37 cellular contexts compared by ENCODE assay signal in genomic region chr10:7133958-7134357, GRCh38.
"Had no signal": no experiment of that assay in that cellular context is flagged by ENCODE, and none has a peak within 500 bp of the region (broad histone marks: within the 10 kb centered on the region; RNA-seq: fewer than 3 reads in every experiment).

No MANE protein-coding gene starts in this region.

- H3K9me3 Mint-ChIP-seq: activated CD4-positive, alpha-beta memory T cell treated with anti-CD3 and anti-CD28 coated beads, Interleukin-2, amount 10 ng/mL, durations not matched to agents 7 days and 5 days; activated naive CD4-positive, alpha-beta T cell treated with anti-CD3 and anti-CD28 coated beads, Interleukin-2, amount 50 U/mL, for 24 hours; activated T-cell treated with anti-CD3 and anti-CD28 coated beads, Interleukin-2, amount 50 U/mL, for 4 hours; central memory CD8-positive, alpha-beta T cell had no signal

- H3K27me3 ChIP-seq: ascending aorta, cardiac muscle cell had no signal

- H3K27ac ChIP-seq: ascending aorta, cardiac muscle cell, WERI-Rb-1 had no signal

- H3K4me3 ChIP-seq: ascending aorta, cardiac muscle cell had no signal

- DNase-seq: activated CD4-positive, alpha-beta memory T cell treated with anti-CD3 and anti-CD28 coated beads, Interleukin-2, amount 10 ng/mL, durations not matched to agents 7 days and 5 days; activated CD4-positive, alpha-beta T cell treated with anti-CD3 and anti-CD28 coated beads for 1 hour; activated CD4-positive, alpha-beta T cell treated with anti-CD3 and anti-CD28 coated beads for 36 hours; activated CD4-positive, alpha-beta T cell treated with anti-CD3 and anti-CD28 coated beads for 48 hours; activated CD4-positive, alpha-beta T cell treated with anti-CD3 and anti-CD28 coated beads, Interleukin-2, amount 10 ng/mL, durations not matched to agents 7 days and 5 days; activated CD4-positive, alpha-beta T cell treated with anti-CD3 and anti-CD28 coated beads, Interleukin-2, amount 50 U/mL, for 48 hours; activated CD4-positive, CD25-positive, alpha-beta regulatory T cell; activated CD8-positive, alpha-beta memory T cell treated with anti-CD3 and anti-CD28 coated beads for 24 hours; activated CD8-positive, alpha-beta memory T cell treated with anti-CD3 and anti-CD28 coated beads, Interleukin-2, amount 10 ng/mL, durations not matched to agents 7 days and 5 days; activated CD8-positive, alpha-beta memory T cell treated with anti-CD3 and anti-CD28 coated beads, Interleukin-2, amount 50 U/mL, for 48 hours; activated CD8-positive, alpha-beta T cell treated with anti-CD3 and anti-CD28 coated beads, Interleukin-2, amount 10 ng/mL, durations not matched to agents 7 days and 5 days; activated effector memory CD4-positive, alpha-beta T cell treated with Interleukin-2 at 50 U/mL for 16 hours; activated gamma-delta T cell; activated naive CD4-positive, alpha-beta T cell treated with anti-CD3 and anti-CD28 coated beads, Interleukin-2, amount 10 ng/mL, durations not matched to agents 7 days and 5 days; activated naive CD4-positive, alpha-beta T cell treated with Interleukin-2 at 50 U/mL for 16 hours; activated naive CD8-positive, alpha-beta T cell treated with anti-CD3 and anti-CD28 coated beads, Interleukin-2, amount 10 ng/mL, durations not matched to agents 7 days and 5 days; activated naive CD8-positive, alpha-beta T cell treated with anti-CD3 and anti-CD28 coated beads, Interleukin-2, amount 50 U/mL, for 24 hours; activated T-cell treated with anti-CD3 and anti-CD28 coated beads, Interleukin-2, amount 50 U/mL, for 4 hours; amygdala; anterior cingulate cortex; cerebellar nuclear complex; T-helper 1 cell; T-helper 2 cell; T-helper 9 cell; WERI-Rb-1 had no signal

- H3K4me1 ChIP-seq: ascending aorta had no signal

- FAIRE-seq: bronchial epithelial cell had no signal

- H3K27ac Mint-ChIP-seq: activated CD4-positive, alpha-beta memory T cell treated with anti-CD3 and anti-CD28 coated beads, Interleukin-2, amount 10 ng/mL, durations not matched to agents 7 days and 5 days; activated CD4-positive, alpha-beta T cell treated with anti-CD3 and anti-CD28 coated beads for 36 hours; activated CD4-positive, alpha-beta T cell treated with anti-CD3 and anti-CD28 coated beads, Interleukin-2, amount 10 ng/mL, durations not matched to agents 7 days and 5 days; activated CD8-positive, alpha-beta memory T cell treated with anti-CD3 and anti-CD28 coated beads, Interleukin-2, amount 10 ng/mL, durations not matched to agents 7 days and 5 days; activated CD8-positive, alpha-beta T cell treated with anti-CD3 and anti-CD28 coated beads, Interleukin-2, amount 10 ng/mL, durations not matched to agents 7 days and 5 days; activated naive CD4-positive, alpha-beta T cell treated with anti-CD3 and anti-CD28 coated beads, Interleukin-2, amount 10 ng/mL, durations not matched to agents 7 days and 5 days; activated naive CD8-positive, alpha-beta T cell; activated naive CD8-positive, alpha-beta T cell treated with anti-CD3 and anti-CD28 coated beads, Interleukin-2, amount 10 ng/mL, durations not matched to agents 7 days and 5 days; activated naive CD8-positive, alpha-beta T cell treated with anti-CD3 and anti-CD28 coated beads, Interleukin-2, amount 50 U/mL, for 24 hours; activated T-helper 2 cell treated with anti-CD3 and anti-CD28 coated beads, Interferon-gamma antibody, Interleukin-2, Interleukin-4, amounts not matched to agents 10 μg/mL and 5 μg/mL and 100 μg/mL, durations not matched to agents 14 hours and 24 hours and 36 hours; brain; T-helper 1 cell treated with Interleukin-12 subunit alpha and Interleukin-12 subunit beta and Interleukin-4 antibody, amounts not matched to agents 30 μg/mL and 1 μg/mL, for 36 hours; T-helper 2 cell treated with Interferon-gamma antibody and Interleukin-4, amounts not matched to agents 5 μg/mL and 100 μg/mL, for 36 hours; WTC11 had no signal

- ATAC-seq: activated CD4-positive, alpha-beta T cell treated with anti-CD3 and anti-CD28 coated beads for 36 hours; activated CD4-positive, CD25-positive, alpha-beta regulatory T cell treated with anti-CD3 and anti-CD28 coated beads, Interleukin-2, amount 50 U/mL, for 24 hours; activated CD8-positive, alpha-beta memory T cell treated with anti-CD3 and anti-CD28 coated beads, Interleukin-2, amount 10 ng/mL, durations not matched to agents 7 days and 5 days; activated CD8-positive, alpha-beta T cell treated with anti-CD3 and anti-CD28 coated beads, Interleukin-2, amount 10 ng/mL, durations not matched to agents 7 days and 5 days; activated naive CD8-positive, alpha-beta T cell treated with anti-CD3 and anti-CD28 coated beads, Interleukin-2, amount 50 U/mL, for 24 hours; activated T-cell treated with anti-CD3 and anti-CD28 coated beads, Interleukin-2, amount 50 U/mL, for 4 hours; WTC11 had no signal

- H3K4me3 Mint-ChIP-seq: activated CD4-positive, alpha-beta memory T cell treated with anti-CD3 and anti-CD28 coated beads, Interleukin-2, amount 10 ng/mL, durations not matched to agents 7 days and 5 days; activated CD4-positive, alpha-beta T cell treated with anti-CD3 and anti-CD28 coated beads for 36 hours; activated CD4-positive, alpha-beta T cell treated with anti-CD3 and anti-CD28 coated beads, Interleukin-2, amount 10 ng/mL, durations not matched to agents 7 days and 5 days; activated CD8-positive, alpha-beta memory T cell treated with anti-CD3 and anti-CD28 coated beads, Interleukin-2, amount 10 ng/mL, durations not matched to agents 7 days and 5 days; activated CD8-positive, alpha-beta T cell treated with anti-CD3 and anti-CD28 coated beads, Interleukin-2, amount 10 ng/mL, durations not matched to agents 7 days and 5 days; activated naive CD4-positive, alpha-beta T cell treated with anti-CD3 and anti-CD28 coated beads, Interleukin-2, amount 10 ng/mL, durations not matched to agents 7 days and 5 days; activated naive CD4-positive, alpha-beta T cell treated with anti-CD3 and anti-CD28 coated beads, Interleukin-2, amount 50 U/mL, for 24 hours; activated naive CD8-positive, alpha-beta T cell; activated naive CD8-positive, alpha-beta T cell treated with anti-CD3 and anti-CD28 coated beads, Interleukin-2, amount 50 U/mL, for 24 hours; activated T-cell treated with anti-CD3 and anti-CD28 coated beads, Interleukin-2, amount 50 U/mL, for 4 hours; brain; central memory CD8-positive, alpha-beta T cell; T-helper 1 cell treated with Interleukin-12 subunit alpha and Interleukin-12 subunit beta and Interleukin-4 antibody, amounts not matched to agents 30 μg/mL and 1 μg/mL, for 36 hours; T-helper 2 cell treated with Interferon-gamma antibody and Interleukin-4, amounts not matched to agents 5 μg/mL and 100 μg/mL, for 36 hours; WTC11 had no signal

- H3K9me3 ChIP-seq: ascending aorta had no signal

- H3K36me3 ChIP-seq: ascending aorta, cardiac muscle cell, WERI-Rb-1 had no signal

- H3K36me3 Mint-ChIP-seq: activated naive CD4-positive, alpha-beta T cell treated with anti-CD3 and anti-CD28 coated beads, Interleukin-2, amount 10 ng/mL, durations not matched to agents 7 days and 5 days; activated naive CD8-positive, alpha-beta T cell; brain had no signal
